ENCODE assay signal across 8 cellular contexts in genomic region chr1:174217787-174218574, GRCh38. TPM values are rescaled to one million over a fixed set of nuclear protein-coding genes. Genes with fewer than 3 reads are reported as not detected.
DNase-seq lines count a peak whose midpoint lies in the region; ATAC-seq and TF ChIP-seq lines count a peak whose summit lies in the region.

No MANE protein-coding gene starts in this region.

- intact Hi-C loops in CD8-positive, alpha-beta T cell (cut with DNase I, micrococcal nuclease), result loop anchor here (1.0 to 5.0 kb wide), 6 partner anchors 121 to 1476 kb away; no protein-coding TSS in a partner anchor
- intact Hi-C loops in activated B cell treated with CpG ODN at 0.5 μM for 24 hours (cut with micrococcal nuclease), result loop anchor here (1.0 to 5.0 kb wide), 9 partner anchors 49 to 1473 kb away; partner anchors contain the start of genes RC3H1 and ZBTB37
- intact Hi-C loops in left ventricle myocardium superior (cut with micrococcal nuclease), result loop anchor here (10.0 kb wide), 1 partner anchor 103 kb away; no protein-coding TSS in a partner anchor

- no peaks in the 10 kb centered on the region for H3K27me3 Mint-ChIP-seq in CD8-positive, alpha-beta T cell (ENCODE audit: low read depth)
- H3K27me3 Mint-ChIP-seq in activated B cell treated with CpG ODN at 0.5 μM for 24 hours, result no peaks in the 10 kb centered on the region
- H3K27me3 Mint-ChIP-seq in stimulated activated memory B cell treated with anti-CD40 and anti-IgM and Interleukin-4, amounts not matched to agents 10 μg/mL and 1 μg/mL and 100 μg/mL, for 72 hours, result no peaks in the 10 kb centered on the region

- peak; percentile 92 for TF ChIP-seq CTCF in CD8-positive, alpha-beta T cell (IDR thresholded peaks at IDR 0.05)
- TF ChIP-seq CTCF in activated B cell treated with CpG ODN at 0.5 μM for 24 hours (IDR thresholded peaks at IDR 0.05), result peak; percentile 23

- peaks cover 3% of the 10 kb centered on the region for H3K4me1 Mint-ChIP-seq in CD8-positive, alpha-beta T cell (ENCODE audit: low read depth)
- H3K4me1 Mint-ChIP-seq in activated B cell treated with CpG ODN at 0.5 μM for 24 hours, result peaks cover 28% of the 10 kb centered on the region
- peaks cover 11% of the 10 kb centered on the region for H3K4me1 Mint-ChIP-seq in stimulated activated memory B cell treated with anti-CD40 and anti-IgM and Interleukin-4, amounts not matched to agents 10 μg/mL and 1 μg/mL and 100 μg/mL, for 72 hours

- no peak overlapping the region for H3K4me3 ChIP-seq in CD8-positive, alpha-beta T cell (ENCODE audit: low read depth, low read length)

- H3K36me3 ChIP-seq in CD8-positive, alpha-beta T cell (ENCODE audit: insufficient read depth, low read length), result peaks cover 7% of the 10 kb centered on the region

- no peaks in the 10 kb centered on the region for H3K4me1 ChIP-seq in CD8-positive, alpha-beta T cell (ENCODE audit: insufficient read depth, low read length)

- no peak overlapping the region for H3K27ac ChIP-seq in CD8-positive, alpha-beta T cell (ENCODE audit: low read depth, low read length)

- peaks cover 23% of the 10 kb centered on the region for H3K36me3 Mint-ChIP-seq in CD8-positive, alpha-beta T cell
- peaks cover 20% of the 10 kb centered on the region for H3K36me3 Mint-ChIP-seq in activated B cell treated with CpG ODN at 0.5 μM for 24 hours (ENCODE audit: low read depth)
- H3K36me3 Mint-ChIP-seq in stimulated activated memory B cell treated with anti-CD40 and anti-IgM and Interleukin-4, amounts not matched to agents 10 μg/mL and 1 μg/mL and 100 μg/mL, for 72 hours, result peaks cover 22% of the 10 kb centered on the region
- H3K36me3 Mint-ChIP-seq in activated naive CD4-positive, alpha-beta T cell treated with anti-CD3 and anti-CD28 coated beads, Interleukin-2, amount 50 U/mL, for 72 hours, result peaks cover 11 to 20% of the 10 kb centered on the region in 2 donors

- no peaks in the 10 kb centered on the region for H3K27me3 ChIP-seq in CD8-positive, alpha-beta T cell (ENCODE audit: insufficient read depth, low read length)

- CTCF ChIA-PET in CD8-positive, alpha-beta T cell (lab: Charles Lee), result interaction anchor here (0.8 to 1.4 kb wide), 14 partner anchors 9 to 1476 kb away, joined by 3 to 6 read pairs (median 4); partner anchors contain the start of gene RC3H1
- CTCF ChIA-PET in activated B cell treated with CpG ODN at 0.5 μM for 24 hours (lab: Charles Lee), result interaction anchor here (0.6 to 2.2 kb wide), 27 partner anchors 11 to 1473 kb away, joined by 3 to 16 read pairs (median 4); partner anchors contain the start of genes KLHL20 and RC3H1

- no peaks in the 10 kb centered on the region for H3K9me3 ChIP-seq in CD8-positive, alpha-beta T cell (ENCODE audit: low read length)

- POLR2A ChIA-PET in CD8-positive, alpha-beta T cell (lab: Charles Lee), result interaction anchor here (0.6 to 0.9 kb wide), 2 partner anchors 40 to 195 kb away, joined by 3 read pairs; partner anchors contain the start of gene RC3H1
- POLR2A ChIA-PET in activated B cell treated with CpG ODN at 0.5 μM for 24 hours (lab: Charles Lee), result interaction anchor here (0.5 to 2.7 kb wide), 8 partner anchors 54 to 350 kb away, joined by 3 to 16 read pairs (median 5); partner anchors contain the start of genes GAS5, RABGAP1L, RC3H1 and ZBTB37

- peak; percentile 75 for ATAC-seq in CD8-positive, alpha-beta T cell
- ATAC-seq in GM18907 (IDR thresholded peaks at IDR 0.05; ENCODE audit: unreplicated experiment) (peak; percentile 53), activated B cell treated with CpG ODN at 0.5 μM for 24 hours (ENCODE audit: low read depth) (peak; percentile 81), left ventricle myocardium superior (peak; percentile 69)
- ATAC-seq in stimulated activated memory B cell treated with anti-CD40 and anti-IgM and Interleukin-4, amounts not matched to agents 10 μg/mL and 1 μg/mL and 100 μg/mL, for 72 hours, result peak; percentile 41
- no peak for ATAC-seq in activated naive CD4-positive, alpha-beta T cell treated with anti-CD3 and anti-CD28 coated beads, Interleukin-2, amount 50 U/mL, for 72 hours

- DNase-seq in CD8-positive, alpha-beta T cell, result no peak
- peak; percentile 37 for DNase-seq in MV-4-11 (lab: John Stamatoyannopoulos, UW)
- no peak for DNase-seq in activated B cell treated with CpG ODN at 0.5 μM for 24 hours
- no peak for DNase-seq in left ventricle myocardium superior
- no peak for DNase-seq in activated CD4-positive, alpha-beta T cell treated with anti-CD3 and anti-CD28 coated beads, Interleukin-2, amount 50 U/mL, for 1 hour
- DNase-seq in activated naive CD4-positive, alpha-beta T cell treated with anti-CD3 and anti-CD28 coated beads, Interleukin-2, amount 50 U/mL, for 72 hours (ENCODE audit: low spot score in 2 of 2), result no peak

- H3K4me3 Mint-ChIP-seq in CD8-positive, alpha-beta T cell, result no peak overlapping the region
- no peak overlapping the region for H3K4me3 Mint-ChIP-seq in activated B cell treated with CpG ODN at 0.5 μM for 24 hours
- H3K4me3 Mint-ChIP-seq in stimulated activated memory B cell treated with anti-CD40 and anti-IgM and Interleukin-4, amounts not matched to agents 10 μg/mL and 1 μg/mL and 100 μg/mL, for 72 hours, result no peak overlapping the region

- no peak overlapping the region for H3K27ac Mint-ChIP-seq in CD8-positive, alpha-beta T cell
- H3K27ac Mint-ChIP-seq in activated B cell treated with CpG ODN at 0.5 μM for 24 hours, result no peak overlapping the region
- H3K27ac Mint-ChIP-seq in stimulated activated memory B cell treated with anti-CD40 and anti-IgM and Interleukin-4, amounts not matched to agents 10 μg/mL and 1 μg/mL and 100 μg/mL, for 72 hours, result no peak overlapping the region
- no peak overlapping the region for H3K27ac Mint-ChIP-seq in activated naive CD4-positive, alpha-beta T cell treated with anti-CD3 and anti-CD28 coated beads, Interleukin-2, amount 50 U/mL, for 72 hours

- no peaks in the 10 kb centered on the region for H3K9me3 Mint-ChIP-seq in CD8-positive, alpha-beta T cell
- H3K9me3 Mint-ChIP-seq in activated B cell treated with CpG ODN at 0.5 μM for 24 hours, result peaks cover 10% of the 10 kb centered on the region
- peaks cover 7% of the 10 kb centered on the region for H3K9me3 Mint-ChIP-seq in stimulated activated memory B cell treated with anti-CD40 and anti-IgM and Interleukin-4, amounts not matched to agents 10 μg/mL and 1 μg/mL and 100 μg/mL, for 72 hours
- H3K9me3 Mint-ChIP-seq in activated naive CD4-positive, alpha-beta T cell treated with anti-CD3 and anti-CD28 coated beads, Interleukin-2, amount 50 U/mL, for 72 hours, result peaks cover 3 to 4% of the 10 kb centered on the region in 2 donors

RNA-seq across cellular contexts. Expression of gene RABGAP1L, which starts 58.7 kb away (rescaled TPM):
- total RNA-seq in CD8-positive, alpha-beta T cell, result 10 to 100 TPM; 60.7 to 65.1 TPM
- total RNA-seq in activated B cell treated with CpG ODN at 0.5 μM for 24 hours (103 and 126 TPM in 2 replicates), left ventricle myocardium superior (147 TPM)
- total RNA-seq in activated naive CD4-positive, alpha-beta T cell treated with anti-CD3 and anti-CD28 coated beads, Interleukin-2, amount 50 U/mL, for 72 hours, result 10 to 100 TPM; 24.0 to 26.8 TPM

Comparison
In these comparisons a context has a peak if more than half of its experiments do, and no peak if none do; other contexts are left out.
1. ATAC-seq: peak in CD8-positive, alpha-beta T cell (single experiment), GM18907 (single experiment), activated B cell treated with CpG ODN at 0.5 μM for 24 hours (single experiment), left ventricle myocardium superior (single experiment) and stimulated activated memory B cell treated with anti-CD40 and anti-IgM and Interleukin-4, amounts not matched to agents 10 μg/mL and 1 μg/mL and 100 μg/mL, for 72 hours (single experiment); none in activated naive CD4-positive, alpha-beta T cell treated with anti-CD3 and anti-CD28 coated beads, Interleukin-2, amount 50 U/mL, for 72 hours (0 of 2).